Comparison of ENCODE assay signal across 8 cellular contexts in genomic region chr18:50967714-50968661, GRCh38. TPM values are rescaled to one million over a fixed set of nuclear protein-coding genes. Genes with fewer than 3 reads are reported as not detected.
DNase-seq lines count a peak whose midpoint lies in the region; ATAC-seq, FAIRE-seq and TF ChIP-seq lines count a peak whose summit lies in the region.

Gene ELAC1 (plus strand): TSS chr18:50968040. CDS start chr18:50974405, 6,365 bp downstream.

- peak; percentile 77 for TF ChIP-seq POLR2A in A549 (IDR thresholded peaks at IDR 0.05; ENCODE audit: low read length)

- no peak for FAIRE-seq in A549 (lab: Jason Lieb, UNC)
- no peak for FAIRE-seq in small intestine (lab: Jason Lieb, UNC)

- peak within 1 kb of the TSS; percentile 86 for H3K4me2 ChIP-seq in A549

- in situ Hi-C loops in T47D (cut with HindIII; ENCODE audit: low pct_unique_long_range_greater_than_20kb, low sequenced_read_pairs) = no loop called here

- DNase-seq in A549 (ENCODE audit: low read depth in 1 of 2, low spot score in 1 of 2) (peak; percentile 50 to 82), NCI-H2107 treated with DMSO at 0.1 percent for 48 hours (lab: John Stamatoyannopoulos, UW; ENCODE audit: unreplicated experiment) (peak; percentile 80), T47D (ENCODE audit: low read depth in 1 of 2, low spot score in 1 of 2) (peak; percentile 48 to 81), iPS-NIHi11 (ENCODE audit: low spot score) (peak; percentile 94), small intestine (peak; percentile 81)

- peaks cover 2% of the 10 kb centered on the region; the same call in 2 of the 3 replicates for H3K9me3 ChIP-seq in A549
- H3K9me3 ChIP-seq in small intestine (ENCODE audit: control insufficient read depth, low read depth) = no peaks in the 10 kb centered on the region

- CTCF ChIA-PET in A549 (lab: Yijun Ruan, JAX) = interaction anchor here (1.1 to 1.6 kb wide), 3 partner anchors 12 to 148 kb away, joined by 3 to 5 read pairs (median 4); no protein-coding TSS in a partner anchor

- H3K27ac ChIP-seq in A549 (peak within 1 kb of the TSS; percentile 88 to 100), VCaP (peak within 1 kb of the TSS; percentile 96), small intestine (ENCODE audit: low read depth in 1 of 2, low read length in 1 of 2) (peak within 1 kb of the TSS; percentile 98 to 99)

- WGBS in A549 (ENCODE audit: missing lambda C conversion rate) = under 1% methylated on average over 21 of the region's 84 CpGs
- 0% methylated on average over 44 to 84 of the region's 84 CpGs for WGBS in small intestine, 3 donors

- peak; percentile 98 to 99 for ATAC-seq in A549
- ATAC-seq in GM18517 (IDR thresholded peaks at IDR 0.05; ENCODE audit: unreplicated experiment) = peak; percentile 86
- peak; percentile 90 for ATAC-seq in HG03039 (IDR thresholded peaks at IDR 0.05; ENCODE audit: unreplicated experiment)

- H3K4me3 ChIP-seq in A549 = peak within 1 kb of the TSS; percentile 64
- H3K4me3 ChIP-seq in small intestine (ENCODE audit: low read depth in 1 of 2, low read length in 2 of 2) = peak within 1 kb of the TSS; percentile 87 to 98

- H3K4me1 ChIP-seq in A549 (peaks cover 21% of the 10 kb centered on the region), small intestine (ENCODE audit: control insufficient read depth in 2 of 2, insufficient read depth in 1 of 2, low read depth in 1 of 2, low read length in 1 of 2) (peaks cover 0 to 3% of the 10 kb centered on the region in 2 donors)

- TF ChIP-seq EP300 in A549 (IDR thresholded peaks at IDR 0.05) = no peak

- TF ChIP-seq CTCF in A549 (IDR thresholded peaks at IDR 0.05) (no peak), VCaP (conservative IDR thresholded peaks at IDR 0.05) (0 out of 2 replicates have a peak, but pooled peaks have one; percentile 7)

- H3K36me3 ChIP-seq in small intestine (ENCODE audit: control insufficient read depth in 2 of 2, insufficient read depth in 2 of 2, low read length in 2 of 2) = no peaks in the 10 kb centered on the region

- POLR2A ChIA-PET in A549 (lab: Yijun Ruan, JAX) = interaction anchor here (0.6 to 2.1 kb wide), 10 partner anchors 11 to 230 kb away, joined by 3 to 17 read pairs (median 3); partner anchors contain the start of genes ME2, MEX3C and SMAD4

- peaks cover 0 to 1% of the 10 kb centered on the region in 2 donors for H3K27me3 ChIP-seq in small intestine (ENCODE audit: control insufficient read depth in 2 of 2, insufficient read depth in 2 of 2, low read length in 2 of 2)

- TF ChIP-seq RAD21 in A549 (conservative IDR thresholded peaks at IDR 0.05 in 1 of 2, IDR thresholded peaks at IDR 0.05 in 1 of 2) = no peak

TF ChIP-seq in A549, 52 proteins besides CTCF, POLR2A, EP300 and RAD21:
- TF ChIP-seq E2F6 (IDR thresholded peaks at IDR 0.05; ENCODE audit: borderline replicate concordance, low read depth) (peak; percentile 89), MAFK (IDR thresholded peaks at IDR 0.05; ENCODE audit: partially characterized antibody) (no peak), EHF (CRISPR knock-in tag; IDR thresholded peaks at IDR 0.05) (no peak), KDM5A (IDR thresholded peaks at IDR 0.05) (0 out of 2 replicates have a peak, but pooled peaks have one; percentile 26), PHF8 (IDR thresholded peaks at IDR 0.05; ENCODE audit: borderline replicate concordance, low read depth) (peak; percentile 98), MYC (IDR thresholded peaks at IDR 0.05; ENCODE audit: borderline replicate concordance, low read length) (0 out of 2 replicates have a peak, but pooled peaks have one; percentile 33), ZC3H11A (IDR thresholded peaks at IDR 0.05) (no peak), EHMT2 (IDR thresholded peaks at IDR 0.05; ENCODE audit: low read depth) (no peak), FOSL2 (IDR thresholded peaks at IDR 0.05) (no peak), FOSL2 (CRISPR knock-in tag; IDR thresholded peaks at IDR 0.05) (no peak), RNF2 (IDR thresholded peaks at IDR 0.05; ENCODE audit: borderline replicate concordance, low read depth) (no peak), HDAC2 (IDR thresholded peaks at IDR 0.05) (no peak), RARB (CRISPR knock-in tag; IDR thresholded peaks at IDR 0.05) (no peak), BHLHE40 (IDR thresholded peaks at IDR 0.05; ENCODE audit: low read depth, low read length) (no peak), JUN (IDR thresholded peaks at IDR 0.05) (peak; percentile 76 to 86), MAX (IDR thresholded peaks at IDR 0.05) (no peak; the same call in 1 of the 2 replicates), MAZ (IDR thresholded peaks at IDR 0.05; ENCODE audit: borderline replicate concordance, low read depth, low read length) (no peak), BCL3 (IDR thresholded peaks at IDR 0.05) (peak; percentile 83; the same call in 1 of the 3 replicates), KDM1A (IDR thresholded peaks at IDR 0.05; ENCODE audit: low read depth) (no peak), CHD4 (IDR thresholded peaks at IDR 0.05; ENCODE audit: borderline replicate concordance) (no peak), ELK1 (IDR thresholded peaks at IDR 0.05; ENCODE audit: low read depth, low read length) (no peak)

RNA-seq across cellular contexts. Expression of gene ELAC1, which starts in this region (rescaled TPM):
- polyA plus RNA-seq in A549 (2011; rRNA removed) (6.0 and 6.6 TPM in 2 replicates), A549 (2017; fragmentation: RNase III; extraction: RNeasy Plus Mini Kit Qiagen cat#74134 plus additional on column Dnase treatment) (3.9 to 5.0 TPM (median 4.2 TPM) in 3 replicates), small intestine (1 to 10 TPM; 5.9 to 9.6 (median 7.5) TPM)
- polyA plus RNA-seq in A549 (2012; cell fraction: cytosol; rRNA removed) = 3.4 and 3.7 TPM in 2 replicates
- 1.3 and 1.6 TPM in 2 replicates for polyA plus RNA-seq in A549 (2012; cell fraction: nucleus; rRNA removed)
- 3.3 and 3.8 TPM in 2 replicates for polyA minus RNA-seq in A549 (2011; rRNA and poly(A)+ RNA removed)

Comparison
In these comparisons a context has a peak if more than half of its experiments do, and no peak if none do; other contexts are left out.
1. Peak in every context shown above with its lines: DNase-seq, ATAC-seq, H3K4me3 ChIP-seq and H3K27ac ChIP-seq.